Comparison of ENCODE assay signal across 11 cellular contexts in the genomic region with DNA sequence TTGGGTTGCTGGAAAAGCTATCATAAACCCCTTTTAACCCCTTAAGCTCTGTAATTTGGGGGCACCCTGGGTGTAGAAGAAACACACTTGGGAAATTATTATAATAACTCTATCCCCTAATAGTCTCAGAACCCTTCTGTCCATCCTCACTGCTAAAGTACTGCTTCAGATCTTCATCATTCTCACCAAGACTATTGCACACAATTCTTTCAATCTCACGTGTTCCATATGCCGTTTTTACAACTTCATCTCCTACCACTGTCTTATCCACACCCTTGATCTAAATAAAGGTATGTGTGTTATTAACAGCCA. TPM values are rescaled to one million over a fixed set of nuclear protein-coding genes. Genes with fewer than 3 reads are reported as not detected.
A peak's percentile ranks its signal among the peaks of the same experiment; 100 is the strongest.
DNase-seq lines count a peak whose midpoint lies in the region; ATAC-seq and TF ChIP-seq lines count a peak whose summit lies in the region.
"Had no signal": no experiment of that assay in that cellular context is flagged by ENCODE, and none has a peak within 500 bp of the region (broad histone marks: within the 10 kb centered on the region; RNA-seq: fewer than 3 reads in every experiment).

No MANE protein-coding gene starts in this region.

- ATAC-seq in GM18868 (IDR thresholded peaks at IDR 0.05; ENCODE audit: unreplicated experiment), result peak; percentile 6
- ATAC-seq in GM21360 (IDR thresholded peaks at IDR 0.05; ENCODE audit: unreplicated experiment), result peak; percentile 13
- peak; percentile 7 for ATAC-seq in HG03175 (IDR thresholded peaks at IDR 0.05; ENCODE audit: unreplicated experiment)
- ATAC-seq in GM21515 (IDR thresholded peaks at IDR 0.05; ENCODE audit: unreplicated experiment), result no peak

- H3K4me3 Mint-ChIP-seq in glutamatergic neuron (ENCODE audit: unreplicated experiment), result no peak overlapping the region
- H3K4me3 Mint-ChIP-seq: activated naive CD8-positive, alpha-beta T cell treated with anti-CD3 and anti-CD28 coated beads for 36 hours; CD4-positive, CD25-positive, alpha-beta regulatory T cell had no signal

- no peak overlapping the region for H3K27ac Mint-ChIP-seq in glutamatergic neuron (ENCODE audit: unreplicated experiment)
- H3K27ac Mint-ChIP-seq: activated naive CD8-positive, alpha-beta T cell treated with anti-CD3 and anti-CD28 coated beads for 36 hours; CD4-positive, CD25-positive, alpha-beta regulatory T cell had no signal

- no peaks in the 10 kb centered on the region for H3K27me3 Mint-ChIP-seq in glutamatergic neuron (ENCODE audit: unreplicated experiment)
- H3K27me3 Mint-ChIP-seq: activated naive CD8-positive, alpha-beta T cell treated with anti-CD3 and anti-CD28 coated beads for 36 hours; CD4-positive, CD25-positive, alpha-beta regulatory T cell had no signal

- intact Hi-C loops in head of caudate nucleus (cut with DNase I), result loop anchor here (5.0 to 10.0 kb wide), 2 partner anchors 96 to 379 kb away; no protein-coding TSS in a partner anchor

- TF ChIP-seq CTCF in glutamatergic neuron (IDR thresholded peaks at IDR 0.05; ENCODE audit: partially characterized antibody, unreplicated experiment), result peak; percentile 11

- no peaks in the 10 kb centered on the region for H3K36me3 Mint-ChIP-seq in glutamatergic neuron (ENCODE audit: unreplicated experiment)
- H3K36me3 Mint-ChIP-seq: activated naive CD8-positive, alpha-beta T cell treated with anti-CD3 and anti-CD28 coated beads for 36 hours; CD4-positive, CD25-positive, alpha-beta regulatory T cell had no signal

- no peaks in the 10 kb centered on the region for H3K4me1 Mint-ChIP-seq in glutamatergic neuron (ENCODE audit: low read depth, unreplicated experiment)

- H3K9me3 Mint-ChIP-seq in glutamatergic neuron (ENCODE audit: unreplicated experiment), result no peaks in the 10 kb centered on the region
- H3K9me3 Mint-ChIP-seq: activated naive CD8-positive, alpha-beta T cell treated with anti-CD3 and anti-CD28 coated beads for 36 hours; CD4-positive, CD25-positive, alpha-beta regulatory T cell had no signal

- DNase-seq in glutamatergic neuron, result no peak
- no peak for DNase-seq in DMS79 treated with DMSO at 0.1 percent for 48 hours (lab: John Stamatoyannopoulos, UW)
- no peak for DNase-seq in head of caudate nucleus
- no peak for DNase-seq in NCI-H2029 (lab: John Stamatoyannopoulos, UW)

RNA-seq across cellular contexts. Expression of gene ANKRD22, which starts 15.8 kb away (rescaled TPM):
- total RNA-seq in glutamatergic neuron (ENCODE audit: unreplicated experiment), result not detected
- total RNA-seq: activated naive CD8-positive, alpha-beta T cell treated with anti-CD3 and anti-CD28 coated beads for 36 hours; CD4-positive, CD25-positive, alpha-beta regulatory T cell had no signal

RNA-seq across cellular contexts. Expression of gene LIPM, which starts 33.3 kb away (rescaled TPM):
- total RNA-seq in glutamatergic neuron (ENCODE audit: unreplicated experiment), result not detected
- total RNA-seq: activated naive CD8-positive, alpha-beta T cell treated with anti-CD3 and anti-CD28 coated beads for 36 hours; CD4-positive, CD25-positive, alpha-beta regulatory T cell; subcutaneous adipose tissue had no signal

RNA-seq across cellular contexts. Expression of gene STAMBPL1, which starts 44.2 kb away (rescaled TPM):
- 4.4 TPM for total RNA-seq in glutamatergic neuron (ENCODE audit: unreplicated experiment)
